28 cellular contexts compared by ENCODE assay signal in genomic region chrX:131216828-131217227, GRCh38.
DNase-seq lines count a peak whose midpoint lies in the region; ATAC-seq and TF ChIP-seq lines count a peak whose summit lies in the region.
"Had no signal": no experiment of that assay in that cellular context is flagged by ENCODE, and none has a peak within 500 bp of the region (broad histone marks: within the 10 kb centered on the region; RNA-seq: fewer than 3 reads in every experiment).

No MANE protein-coding gene starts in this region.

- no peak overlapping the region for H3K27ac ChIP-seq in OCI-LY7 (ENCODE audit: low read depth, low read length, poor library complexity, severe bottlenecking)
- H3K27ac ChIP-seq: ascending aorta, esophagus muscularis mucosa, gastroesophageal sphincter, ovary, right lobe of liver, SJSA1, thoracic aorta had no signal

- DNase-seq in OCI-LY7 (ENCODE audit: low spot score), result no peak
- no peak for DNase-seq in HuH-7.5 (ENCODE audit: low spot score)
- DNase-seq in G401 (ENCODE audit: low spot score), result no peak
- DNase-seq in activated CD8-positive, alpha-beta memory T cell treated with anti-CD3 and anti-CD28 coated beads, Interleukin-2, amount 50 U/mL, for 4 hours, result no peak
- DNase-seq: activated CD4-positive, alpha-beta memory T cell treated with anti-CD3 and anti-CD28 coated beads for 36 hours; activated naive CD4-positive, alpha-beta T cell treated with anti-CD3 and anti-CD28 coated beads for 36 hours; activated T-cell treated with anti-CD3 and anti-CD28 coated beads, Interleukin-2, amount 50 U/mL, for 4 hours; CD8-positive, alpha-beta T cell; DMS79; effector CD8-positive, alpha-beta T cell; IMR-90; natural killer cell; NCI-H1694; NCI-H226; ovary; right lobe of liver; WERI-Rb-1 had no signal

- no peaks in the 10 kb centered on the region for H3K4me1 ChIP-seq in OCI-LY7 (ENCODE audit: insufficient read depth, low read length, poor library complexity, severe bottlenecking)
- H3K4me1 ChIP-seq: ascending aorta, esophagus muscularis mucosa, gastroesophageal sphincter, right lobe of liver, SJSA1 had no signal

- intact Hi-C loops in OCI-LY7 (cut with micrococcal nuclease; ENCODE audit: unreplicated experiment), result no loop called here

- ATAC-seq in GM18870 (IDR thresholded peaks at IDR 0.05; ENCODE audit: unreplicated experiment) (peak; percentile 84), GM21529 (IDR thresholded peaks at IDR 0.05; ENCODE audit: unreplicated experiment) (peak; percentile 67), HG02973 (IDR thresholded peaks at IDR 0.05; ENCODE audit: unreplicated experiment) (peak; percentile 92), HG03565 (IDR thresholded peaks at IDR 0.05; ENCODE audit: unreplicated experiment) (peak; percentile 53)
- ATAC-seq: activated T-cell treated with anti-CD3 and anti-CD28 coated beads, Interleukin-2, amount 50 U/mL, for 4 hours; CD8-positive, alpha-beta T cell; gastroesophageal sphincter; natural killer cell; Panc1; right lobe of liver; stimulated activated memory B cell treated with anti-CD40 and anti-IgM and Interleukin-4, amounts not matched to agents 10 μg/mL and 1 μg/mL and 100 μg/mL, for 72 hours had no signal

- no peaks in the 10 kb centered on the region for H3K36me3 ChIP-seq in OCI-LY7 (ENCODE audit: insufficient read depth, low read length)
- H3K36me3 ChIP-seq: ascending aorta, esophagus muscularis mucosa, gastroesophageal sphincter, ovary, right lobe of liver, SJSA1, thoracic aorta, WERI-Rb-1 had no signal

- H3K4me2 ChIP-seq in OCI-LY7 (ENCODE audit: low read length), result no peak overlapping the region

- H3K9me2 ChIP-seq in OCI-LY7 (ENCODE audit: insufficient read depth, low read length), result no peaks in the 10 kb centered on the region

- no peaks in the 10 kb centered on the region for H3K79me2 ChIP-seq in OCI-LY7 (ENCODE audit: insufficient read depth, low read depth, low read length)

- no peak overlapping the region for H3K4me3 ChIP-seq in OCI-LY7 (ENCODE audit: low read depth, low read length, poor library complexity, severe bottlenecking)
- H3K4me3 ChIP-seq: ascending aorta, esophagus muscularis mucosa, gastroesophageal sphincter, ovary, right lobe of liver, SJSA1, thoracic aorta had no signal

- H2AFZ ChIP-seq in OCI-LY7 (ENCODE audit: low read length), result no peak overlapping the region

- CTCF ChIA-PET in OCI-LY7 (lab: Charles Lee; ENCODE audit: unreplicated experiment), result no interaction called here

- no TSS peak for BruUV-seq in OCI-LY7 (replicated peaks; lab: Mats Ljungman, UMichigan)

- no peak for TF ChIP-seq CTCF in OCI-LY7 (conservative IDR thresholded peaks at IDR 0.05; ENCODE audit: low read length)

- H4K20me1 ChIP-seq in OCI-LY7 (ENCODE audit: insufficient read depth, low read length), result no peaks in the 10 kb centered on the region

- H3K9me3 ChIP-seq in OCI-LY7 (ENCODE audit: low read length), result no peaks in the 10 kb centered on the region
- H3K9me3 ChIP-seq: ascending aorta, esophagus muscularis mucosa, gastroesophageal sphincter, ovary, right lobe of liver, SJSA1, thoracic aorta had no signal

- in situ Hi-C loops in G401 (cut with HindIII; ENCODE audit: low sequenced_read_pairs), result no loop called here

- POLR2A ChIA-PET in OCI-LY7 (lab: Charles Lee), result no interaction called here
